ENCODE assay signal across 10 cellular contexts in genomic region chr1:923991-924618, GRCh38. TPM values are rescaled to one million over a fixed set of nuclear protein-coding genes. Genes with fewer than 3 reads are reported as not detected.
DNase-seq lines count a peak whose midpoint lies in the region; FAIRE-seq and TF ChIP-seq lines count a peak whose summit lies in the region.
"Had no signal": no experiment of that assay in that cellular context is flagged by ENCODE, and none has a peak within 500 bp of the region (broad histone marks: within the 10 kb centered on the region; RNA-seq: fewer than 3 reads in every experiment).

No MANE protein-coding gene starts in this region.

- intact Hi-C loops in prostate gland (cut with DNase I), result no loop called here

- H3K23ac ChIP-seq in H1 (ENCODE audit: insufficient read length), result no peak overlapping the region

- CTCF ChIA-PET in BJ (lab: Yijun Ruan, JAX), result no interaction called here
- CTCF ChIA-PET in H1 (lab: Charles Lee; ENCODE audit: partially characterized antibody), result interaction anchor here (1.3 to 1.6 kb wide), 3 partner anchors 12 to 91 kb away, joined by 3 to 6 read pairs (median 5); no protein-coding TSS in a partner anchor

- TF ChIP-seq EP300 in H1 (IDR thresholded peaks at IDR 0.05; ENCODE audit: borderline replicate concordance in 1 of 2, low read depth in 2 of 2, low read length in 2 of 2), result no peak

- no peak overlapping the region for H2BK15ac ChIP-seq in H1 (ENCODE audit: low read length)

- no peak overlapping the region for H2BK20ac ChIP-seq in H1 (ENCODE audit: low read length)

- H3K9ac ChIP-seq in Loucy (ENCODE audit: low read depth, low read length, poor library complexity, severe bottlenecking) (peak overlapping the region; percentile 73), H1 (replicated peaks in 1 of 4; ENCODE audit: extremely low read depth in 1 of 4, low read depth in 3 of 4, low read length in 3 of 4) (no peak overlapping the region)

- POLR2A ChIA-PET in BJ (lab: Charles Lee), result no interaction called here
- POLR2A ChIA-PET in H1 (lab: Charles Lee; ENCODE audit: partially characterized antibody), result interaction anchor here (1.2 to 3.0 kb wide), 3 partner anchors 12 to 20 kb away, joined by 3 to 20 read pairs (median 7); no protein-coding TSS in a partner anchor

- TF ChIP-seq POLR2A in H1 (IDR thresholded peaks at IDR 0.05; ENCODE audit: control extremely low read depth in 1 of 2, low read depth in 2 of 2, low read length in 2 of 2) (no peak), prostate gland (IDR thresholded peaks at IDR 0.05) (no peak)

- H3K27ac ChIP-seq in H1 (ENCODE audit: low read depth, low read length), result no peak overlapping the region
- peak overlapping the region in 1 of 2 donors; percentile 38 for H3K27ac ChIP-seq in prostate gland

- no peaks in the 10 kb centered on the region for H3K9me3 ChIP-seq in Loucy (ENCODE audit: insufficient read depth, low read depth, low read length)
- no peaks in the 10 kb centered on the region for H3K9me3 ChIP-seq in H1 (ENCODE audit: insufficient read depth in 2 of 2, low read depth in 1 of 2, low read length in 1 of 2)
- no peaks in the 10 kb centered on the region for H3K9me3 ChIP-seq in prostate gland
- H3K9me3 ChIP-seq: adrenal gland had no signal

- TF ChIP-seq CTCF in BJ (IDR thresholded peaks at IDR 0.05; ENCODE audit: insufficient read depth, low read depth, low read length), result no peak
- no peak for TF ChIP-seq CTCF in Loucy (conservative IDR thresholded peaks at IDR 0.05; ENCODE audit: low read length)
- no peak for TF ChIP-seq CTCF in H1 (IDR thresholded peaks at IDR 0.05; ENCODE audit: control extremely low read depth in 1 of 3, insufficient read depth in 1 of 3, low read depth in 1 of 3, low read length in 3 of 3)
- TF ChIP-seq CTCF in prostate gland (IDR thresholded peaks at IDR 0.05), result no peak

- no peak for DNase-seq in BJ (ENCODE audit: low read depth)
- DNase-seq in H1 (ENCODE audit: low read depth in 1 of 2, low spot score in 2 of 2), result no peak
- no peak for DNase-seq in prostate gland (ENCODE audit: low spot score)
- DNase-seq in RKO (ENCODE audit: low spot score), result no peak
- DNase-seq in retina, result no peak
- no peak for DNase-seq in SK-N-DZ (ENCODE audit: low spot score)
- DNase-seq in frontal cortex (ENCODE audit: low spot score in 2 of 2), result no peak
- DNase-seq: NCI-H2107 had no signal

- no peak overlapping the region for H2BK12ac ChIP-seq in H1 (ENCODE audit: low read depth, low read length)

- peak overlapping the region; percentile 61 for H3K4me3 ChIP-seq in BJ (ENCODE audit: low read depth, low read length)
- H3K4me3 ChIP-seq in Loucy (ENCODE audit: low read length, poor library complexity, severe bottlenecking), result peak overlapping the region; percentile 80
- peak overlapping the region; percentile 5 to 60 (median 15); a peak in 5 of 8 replicates for H3K4me3 ChIP-seq in H1 (ENCODE audit: extremely low read depth in 1 of 4, insufficient read depth in 2 of 4, low read depth in 3 of 4, low read length in 4 of 4)
- H3K4me3 ChIP-seq in prostate gland, result peak overlapping the region; percentile 39 to 53

- H4K8ac ChIP-seq in H1 (ENCODE audit: extremely low read depth, insufficient read depth, low read length), result no peak overlapping the region

- H4K91ac ChIP-seq in H1 (replicated peaks; ENCODE audit: insufficient read length, low read length), result no peak overlapping the region

- no peaks in the 10 kb centered on the region for H3K27me3 ChIP-seq in BJ (ENCODE audit: control insufficient read depth, insufficient read depth, low read length)
- H3K27me3 ChIP-seq in Loucy (ENCODE audit: insufficient read depth, low read length, poor library complexity, severe bottlenecking), result no peaks in the 10 kb centered on the region
- H3K27me3 ChIP-seq in H1 (replicated peaks in 1 of 4; ENCODE audit: control insufficient read depth in 3 of 4, extremely low read depth in 1 of 4, insufficient read depth in 3 of 4, low read length in 3 of 4), result peaks cover 89 to 99% (median 97%) of the 10 kb centered on the region in 4 experiments
- H3K27me3 ChIP-seq in prostate gland (replicated peaks; ENCODE audit: insufficient read depth), result no peaks in the 10 kb centered on the region

- no peak overlapping the region for H3K18ac ChIP-seq in H1 (ENCODE audit: extremely low read depth, low read length)

- H3K36me3 ChIP-seq in BJ (ENCODE audit: control insufficient read depth, insufficient read depth, low read length) (no peaks in the 10 kb centered on the region; the same call in 1 of the 2 replicates), Loucy (ENCODE audit: insufficient read depth, low read length) (no peaks in the 10 kb centered on the region), H1 (ENCODE audit: control insufficient read depth in 2 of 4, insufficient read depth in 4 of 4, low read length in 3 of 4) (peaks cover 0 to 8% (median 0%) of the 10 kb centered on the region in 4 experiments; a peak in 1 of 8 replicates), prostate gland (no peaks in the 10 kb centered on the region)
- H3K36me3 ChIP-seq: adrenal gland had no signal

- 7% methylated on average over 24 of the region's 92 CpGs; no CpG with 5 or more reads in 1 of the 2 experiments for WGBS in H1 (ENCODE audit: extremely low coverage in 1 of 2, insufficient coverage in 1 of 2, insufficient read length in 1 of 2, insufficient replicate concordance in 2 of 2, low coverage in 1 of 2, low lambda C conversion rate in 2 of 2, missing lambda C conversion rate in 1 of 2), 2 experiments
- 0% methylated on average over 9 of the region's 92 CpGs for WGBS in prostate gland

- no peak overlapping the region for H2BK120ac ChIP-seq in H1 (replicated peaks; ENCODE audit: low read depth, low read length)

- H2AFZ ChIP-seq in Loucy (ENCODE audit: low read length) (no peak overlapping the region; the same call in 1 of the 2 replicates), H1 (ENCODE audit: low read length) (no peak overlapping the region)

- no peak overlapping the region for H3K56ac ChIP-seq in H1 (replicated peaks; ENCODE audit: insufficient read length, low read depth, low read length)

- H3K23me2 ChIP-seq in H1 (ENCODE audit: low read depth, low read length), result peaks cover 6% of the 10 kb centered on the region; the same call in 1 of the 2 replicates

- no peak overlapping the region for H2BK5ac ChIP-seq in H1 (ENCODE audit: low read depth, low read length)

- no peak overlapping the region for H3K14ac ChIP-seq in H1 (ENCODE audit: insufficient read length)

- H2AK5ac ChIP-seq in H1 (ENCODE audit: low read depth, low read length), result no peak overlapping the region

- no peak overlapping the region for H3K4ac ChIP-seq in H1 (replicated peaks; ENCODE audit: insufficient read length, low read depth, low read length)

- no peaks in the 10 kb centered on the region for H3K79me2 ChIP-seq in Loucy (ENCODE audit: insufficient read depth, low read length)
- H3K79me2 ChIP-seq in H1 (ENCODE audit: control insufficient read depth in 1 of 2, insufficient read depth in 2 of 2, low read length in 2 of 2), result no peaks in the 10 kb centered on the region

- H3K4me2 ChIP-seq in Loucy (ENCODE audit: low read depth, low read length, poor library complexity, severe bottlenecking) (peak overlapping the region; percentile 66), H1 (ENCODE audit: insufficient read depth in 1 of 2, low read depth in 2 of 2, low read length in 2 of 2) (peak overlapping the region; percentile 60 to 88)

- TF ChIP-seq RAD21 in H1 (IDR thresholded peaks at IDR 0.05 in 1 of 2, conservative IDR thresholded peaks at IDR 0.05 in 1 of 2; ENCODE audit: low read depth in 2 of 2, low read length in 2 of 2), result no peak

- H3K4me1 ChIP-seq in Loucy (ENCODE audit: insufficient read depth, low read length, poor library complexity, severe bottlenecking) (peaks cover 41% of the 10 kb centered on the region), H1 (replicated peaks in 1 of 4; ENCODE audit: control insufficient read depth in 3 of 4, insufficient read depth in 4 of 4, low read length in 3 of 4) (peaks cover 0 to 41% (median 22%) of the 10 kb centered on the region in 4 experiments; a peak in 6 of 7 replicates), prostate gland (replicated peaks) (peaks cover 16% of the 10 kb centered on the region)

- H4K20me1 ChIP-seq in Loucy (ENCODE audit: insufficient read depth, low read length, poor library complexity, severe bottlenecking) (no peaks in the 10 kb centered on the region), H1 (replicated peaks in 1 of 2; ENCODE audit: control insufficient read depth in 1 of 2, insufficient read depth in 2 of 2, low read length in 2 of 2) (peaks cover 22 to 37% of the 10 kb centered on the region in 2 experiments)

- no peaks in the 10 kb centered on the region for H3K9me2 ChIP-seq in Loucy (replicated peaks; ENCODE audit: low read depth, low read length)

- FAIRE-seq in H1 (lab: Jason Lieb, UNC) (no peak), frontal cortex (lab: Jason Lieb, UNC) (no peak)

- H3F3A ChIP-seq in Loucy (ENCODE audit: low read depth), result no peaks in the 10 kb centered on the region

- H3K79me1 ChIP-seq in H1 (ENCODE audit: low read depth, low read length), result no peaks in the 10 kb centered on the region

- H4K5ac ChIP-seq in H1 (ENCODE audit: insufficient read length, low read depth, low read length), result no peak overlapping the region

RNA-seq across cellular contexts. Expression of gene SAMD11, which starts 0.4 kb away (rescaled TPM):
- 6.3 and 10.0 TPM in 2 replicates for polyA plus RNA-seq in BJ (2011; rRNA removed)
- polyA minus RNA-seq in BJ (2011; rRNA and poly(A)+ RNA removed), result 6.5 and 11.6 TPM in 2 replicates
- 0.25 and 0.30 TPM in 2 replicates for total RNA-seq in H1 (2021; fragmentation: NEBNext Ultra II Directional; extraction: Animal tissue kit (Norgen Biotek cat#: 25700))
- polyA plus RNA-seq in H1 (2011; rRNA removed), result 0.18 and 0.66 TPM in 2 replicates
- 0.74 TPM for polyA plus RNA-seq in H1 (2011; cell fraction: cytosol; rRNA removed)
- 2.3 TPM for polyA plus RNA-seq in H1 (2011; cell fraction: nucleus; rRNA removed)
- 0.13 to 0.43 TPM (median 0.25 TPM) in 3 of 4 replicates, not detected in the other for polyA plus RNA-seq in H1 (2012, experiment 1 of 2)
- polyA plus RNA-seq in H1 (2012, experiment 2 of 2), result 1.7 TPM
- 0.06 TPM for polyA plus RNA-seq in H1 (2013, experiment 1 of 2)
- polyA plus RNA-seq in H1 (2013, experiment 2 of 2), result 0.06 TPM
- polyA minus RNA-seq in H1 (2011; rRNA and poly(A)+ RNA removed), result 0.10 TPM in 1 of 2 replicates, not detected in the other
- 11.0 TPM for polyA minus RNA-seq in H1 (2011; cell fraction: cytosol; rRNA and poly(A)+ RNA removed)
- 1.3 TPM for polyA minus RNA-seq in H1 (2011; cell fraction: nucleus; rRNA and poly(A)+ RNA removed)
- total RNA-seq in prostate gland, result 10 to 100 TPM in 1 of 2 donors, 1 to 10 TPM in 1; 4.5 to 61.6 TPM
- 123 and 149 TPM in 2 replicates for polyA plus RNA-seq in SK-N-DZ (2014; cell fraction: cytosol; rRNA removed)
- polyA plus RNA-seq in SK-N-DZ (2014; cell fraction: nucleus; rRNA removed), result 494 and 564 TPM in 2 replicates
- total RNA-seq in frontal cortex, result 0.41 TPM

RNA-seq across cellular contexts. Expression of gene NOC2L, which starts 35.0 kb away (rescaled TPM):
- polyA plus RNA-seq in BJ (2011; rRNA removed), result 33.7 and 49.7 TPM in 2 replicates
- polyA minus RNA-seq in BJ (2011; rRNA and poly(A)+ RNA removed), result 36.8 and 49.0 TPM in 2 replicates
- total RNA-seq in H1 (2021; fragmentation: NEBNext Ultra II Directional; extraction: Animal tissue kit (Norgen Biotek cat#: 25700)), result 130 TPM in 2 replicates
- polyA plus RNA-seq in H1 (2011; rRNA removed), result 74.7 and 115 TPM in 2 replicates
- 102 TPM for polyA plus RNA-seq in H1 (2011; cell fraction: cytosol; rRNA removed)
- 134 TPM for polyA plus RNA-seq in H1 (2011; cell fraction: nucleus; rRNA removed)
- 82.3 to 121 TPM (median 117 TPM) in 4 replicates for polyA plus RNA-seq in H1 (2012, experiment 1 of 2)
- polyA plus RNA-seq in H1 (2012, experiment 2 of 2), result 111 TPM
- polyA plus RNA-seq in H1 (2013, experiment 1 of 2), result 70.9 TPM
- polyA plus RNA-seq in H1 (2013, experiment 2 of 2), result 66.0 TPM
- 83.7 and 85.6 TPM in 2 replicates for polyA minus RNA-seq in H1 (2011; rRNA and poly(A)+ RNA removed)
- 73.3 TPM for polyA minus RNA-seq in H1 (2011; cell fraction: cytosol; rRNA and poly(A)+ RNA removed)
- 46.5 TPM for polyA minus RNA-seq in H1 (2011; cell fraction: nucleus; rRNA and poly(A)+ RNA removed)
- 10 to 100 TPM; 43.2 to 65.5 TPM for total RNA-seq in prostate gland
- 118 and 119 TPM in 2 replicates for polyA plus RNA-seq in SK-N-DZ (2014; cell fraction: cytosol; rRNA removed)
- 98.3 and 122 TPM in 2 replicates for polyA plus RNA-seq in SK-N-DZ (2014; cell fraction: nucleus; rRNA removed)
- total RNA-seq in frontal cortex, result 67.3 TPM

RNA-seq across cellular contexts. Expression of gene KLHL17, which starts 36.3 kb away (rescaled TPM):
- polyA plus RNA-seq in BJ (2011; rRNA removed), result 6.7 and 14.7 TPM in 2 replicates
- 2.2 and 5.6 TPM in 2 replicates for polyA minus RNA-seq in BJ (2011; rRNA and poly(A)+ RNA removed)
- 30.1 and 32.6 TPM in 2 replicates for total RNA-seq in H1 (2021; fragmentation: NEBNext Ultra II Directional; extraction: Animal tissue kit (Norgen Biotek cat#: 25700))
- polyA plus RNA-seq in H1 (2011; rRNA removed), result 36.1 and 62.3 TPM in 2 replicates
- 40.0 TPM for polyA plus RNA-seq in H1 (2011; cell fraction: cytosol; rRNA removed)
- polyA plus RNA-seq in H1 (2011; cell fraction: nucleus; rRNA removed), result 508 TPM
- 23.1 to 39.3 TPM (median 34.1 TPM) in 4 replicates for polyA plus RNA-seq in H1 (2012, experiment 1 of 2)
- polyA plus RNA-seq in H1 (2012, experiment 2 of 2), result 21.6 TPM
- polyA plus RNA-seq in H1 (2013, experiment 1 of 2), result 30.7 TPM
- 26.7 TPM for polyA plus RNA-seq in H1 (2013, experiment 2 of 2)
- 5.8 and 7.8 TPM in 2 replicates for polyA minus RNA-seq in H1 (2011; rRNA and poly(A)+ RNA removed)
- polyA minus RNA-seq in H1 (2011; cell fraction: cytosol; rRNA and poly(A)+ RNA removed), result 14.6 TPM
- polyA minus RNA-seq in H1 (2011; cell fraction: nucleus; rRNA and poly(A)+ RNA removed), result 47.3 TPM
- total RNA-seq in prostate gland, result 10 to 100 TPM; 10.9 to 24.5 TPM
- polyA plus RNA-seq in SK-N-DZ (2014; cell fraction: cytosol; rRNA removed), result 17.9 and 35.0 TPM in 2 replicates
- polyA plus RNA-seq in SK-N-DZ (2014; cell fraction: nucleus; rRNA removed), result 656 and 724 TPM in 2 replicates
- total RNA-seq in frontal cortex, result 6.1 TPM

RNA-seq across cellular contexts. Expression of gene PLEKHN1, which starts 42.2 kb away (rescaled TPM):
- polyA plus RNA-seq in BJ (2011; rRNA removed) (0.48 and 0.88 TPM in 2 replicates), H1 (2011; rRNA removed) (0.39 and 1.2 TPM in 2 replicates)
- polyA minus RNA-seq in BJ (2011; rRNA and poly(A)+ RNA removed), result 0.26 and 0.28 TPM in 2 replicates
- total RNA-seq in H1 (2021; fragmentation: NEBNext Ultra II Directional; extraction: Animal tissue kit (Norgen Biotek cat#: 25700)), result 1.5 TPM in 2 replicates
- 0.65 TPM for polyA plus RNA-seq in H1 (2011; cell fraction: cytosol; rRNA removed)
- 4.0 TPM for polyA plus RNA-seq in H1 (2011; cell fraction: nucleus; rRNA removed)
- polyA plus RNA-seq in H1 (2012, experiment 1 of 2), result 0.94 to 1.3 TPM (median 1.00 TPM) in 4 replicates
- polyA plus RNA-seq in H1 (2012, experiment 2 of 2), result 0.51 TPM
- 1.1 TPM for polyA plus RNA-seq in H1 (2013, experiment 1 of 2)
- 1.3 TPM for polyA plus RNA-seq in H1 (2013, experiment 2 of 2)
- polyA minus RNA-seq in H1 (2011; rRNA and poly(A)+ RNA removed), result 0.06 and 0.10 TPM in 2 replicates
- polyA minus RNA-seq in H1 (2011; cell fraction: cytosol; rRNA and poly(A)+ RNA removed), result 0.88 TPM
- polyA minus RNA-seq in H1 (2011; cell fraction: nucleus; rRNA and poly(A)+ RNA removed), result 1.3 TPM
- total RNA-seq in prostate gland (1 to 10 TPM; 1.4 to 6.4 TPM), frontal cortex (not detected)
- 0.06 TPM in 1 of 2 replicates, not detected in the other for polyA plus RNA-seq in SK-N-DZ (2014; cell fraction: cytosol; rRNA removed)
- 0.08 and 0.60 TPM in 2 replicates for polyA plus RNA-seq in SK-N-DZ (2014; cell fraction: nucleus; rRNA removed)

RNA-seq across cellular contexts. Expression of gene PERM1, which starts 57.8 kb away (rescaled TPM):
- polyA plus RNA-seq in BJ (2011; rRNA removed) (not detected in 2 replicates), H1 (2011; rRNA removed) (not detected in 2 replicates)
- polyA minus RNA-seq in BJ (2011; rRNA and poly(A)+ RNA removed), result not detected in 2 replicates
- total RNA-seq in H1 (2021; fragmentation: NEBNext Ultra II Directional; extraction: Animal tissue kit (Norgen Biotek cat#: 25700)), result not detected in 2 replicates
- not detected for polyA plus RNA-seq in H1 (2011; cell fraction: cytosol; rRNA removed)
- polyA plus RNA-seq in H1 (2011; cell fraction: nucleus; rRNA removed), result not detected
- polyA plus RNA-seq in H1 (2012, experiment 1 of 2), result 0.30 to 0.90 TPM (median 0.58 TPM) in 4 replicates
- polyA plus RNA-seq in H1 (2012, experiment 2 of 2), result 0.20 TPM
- not detected for polyA plus RNA-seq in H1 (2013, experiment 1 of 2)
- polyA plus RNA-seq in H1 (2013, experiment 2 of 2), result not detected
- polyA minus RNA-seq in H1 (2011; rRNA and poly(A)+ RNA removed), result not detected in 2 replicates
- polyA minus RNA-seq in H1 (2011; cell fraction: cytosol; rRNA and poly(A)+ RNA removed), result not detected
- not detected for polyA minus RNA-seq in H1 (2011; cell fraction: nucleus; rRNA and poly(A)+ RNA removed)
- total RNA-seq in prostate gland (1 to 10 TPM in 1 of 2 donors, under 1 TPM in 1; 0.80 to 3.9 TPM), frontal cortex (not detected)
- 0.35 TPM in 1 of 2 replicates, not detected in the other for polyA plus RNA-seq in SK-N-DZ (2014; cell fraction: cytosol; rRNA removed)
- polyA plus RNA-seq in SK-N-DZ (2014; cell fraction: nucleus; rRNA removed), result 0.62 TPM in 1 of 2 replicates, not detected in the other

Comparison
In these comparisons a context has a peak if more than half of its experiments do, and no peak if none do; other contexts are left out.
1. H3K4me3 ChIP-seq: peak in every context shown above with its lines; median percentile 80 in Loucy; 61 in BJ; 46 in prostate gland; 15 in H1.